ENCODE assay signal across 27 cellular contexts in the genomic region with DNA sequence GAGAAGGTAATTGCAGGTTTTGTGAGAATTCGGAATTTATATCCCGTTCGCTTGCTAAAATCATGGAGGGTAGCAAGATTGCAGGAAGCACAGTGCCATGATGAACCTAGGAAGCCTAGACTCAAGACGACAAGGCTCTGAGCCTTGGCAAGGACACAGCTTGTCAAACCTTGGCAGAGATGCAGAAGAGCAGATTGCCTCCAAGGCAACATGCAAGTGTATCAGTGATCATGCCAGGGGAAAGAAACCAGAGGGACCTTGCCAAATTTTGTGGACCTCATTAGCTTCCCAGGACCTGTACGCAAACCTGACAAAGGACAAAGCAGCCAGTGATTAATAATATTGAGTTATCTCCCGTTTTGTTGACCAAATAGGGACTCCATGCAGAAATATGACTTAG.
A peak's percentile ranks its signal among the peaks of the same experiment; 100 is the strongest.
DNase-seq lines count a peak whose midpoint lies in the region; ATAC-seq and TF ChIP-seq lines count a peak whose summit lies in the region.
"Had no signal": no experiment of that assay in that cellular context is flagged by ENCODE, and none has a peak within 500 bp of the region (broad histone marks: within the 10 kb centered on the region; RNA-seq: fewer than 3 reads in every experiment).

No MANE protein-coding gene starts in this region.

- H3K4me3 Mint-ChIP-seq in GM23338: no peak overlapping the region
- H3K4me3 Mint-ChIP-seq: activated CD4-positive, alpha-beta T cell treated with anti-CD3 and anti-CD28 coated beads for 36 hours; activated naive CD8-positive, alpha-beta T cell treated with anti-CD3 and anti-CD28 coated beads, Interleukin-2, amount 10 ng/mL, durations not matched to agents 7 days and 5 days; nephron progenitor cell; stimulated activated memory B cell treated with anti-CD40 and anti-IgM and Interleukin-4, amounts not matched to agents 10 μg/mL and 1 μg/mL and 100 μg/mL, for 72 hours; T-helper 1 cell treated with Interleukin-12 subunit alpha and Interleukin-12 subunit beta and Interleukin-4 antibody, amounts not matched to agents 30 μg/mL and 1 μg/mL, for 36 hours had no signal

- H3K4me1 ChIP-seq in GM23338 (ENCODE audit: insufficient read depth) (peaks cover 5% of the 10 kb centered on the region; the same call in 1 of the 2 replicates), prostate gland (replicated peaks) (no peaks in the 10 kb centered on the region)
- H3K4me1 ChIP-seq: sigmoid colon, upper lobe of left lung had no signal

- H2AFZ ChIP-seq in GM23338: peak overlapping the region; percentile 84; the same call in 1 of the 2 replicates

- TF ChIP-seq CTCF in GM23338 (conservative IDR thresholded peaks at IDR 0.05; ENCODE audit: low read depth in 2 of 2): no peak
- TF ChIP-seq CTCF in prostate gland (IDR thresholded peaks at IDR 0.05): no peak

- no peak for TF ChIP-seq POLR2A in prostate gland (IDR thresholded peaks at IDR 0.05)

- H3K4me1 Mint-ChIP-seq in GM23338: peaks cover 8% of the 10 kb centered on the region; the same call in 2 of the 3 replicates
- H3K4me1 Mint-ChIP-seq: activated CD4-positive, alpha-beta T cell treated with anti-CD3 and anti-CD28 coated beads for 36 hours; nephron progenitor cell; stimulated activated memory B cell treated with anti-CD40 and anti-IgM and Interleukin-4, amounts not matched to agents 10 μg/mL and 1 μg/mL and 100 μg/mL, for 72 hours had no signal

- H3K9me3 ChIP-seq in prostate gland: no peaks in the 10 kb centered on the region
- H3K9me3 ChIP-seq: ovary, sigmoid colon, upper lobe of left lung had no signal

- H3F3A ChIP-seq in GM23338 (replicated peaks; ENCODE audit: low read depth): no peaks in the 10 kb centered on the region

- H3K27ac ChIP-seq in GM23338 (ENCODE audit: low read depth) (no peak overlapping the region), prostate gland (no peak overlapping the region)
- H3K27ac ChIP-seq: dorsolateral prefrontal cortex, HL-60, ovary, RWPE1, sigmoid colon, SK-N-MC, upper lobe of left lung had no signal

- no peak for ATAC-seq in GM23338
- ATAC-seq in HG02970 (IDR thresholded peaks at IDR 0.05; ENCODE audit: low FRiP score, unreplicated experiment): no peak
- ATAC-seq: activated CD4-positive, alpha-beta T cell treated with anti-CD3 and anti-CD28 coated beads for 36 hours; stimulated activated memory B cell treated with anti-CD40 and anti-IgM and Interleukin-4, amounts not matched to agents 10 μg/mL and 1 μg/mL and 100 μg/mL, for 72 hours had no signal

- H3K36me3 ChIP-seq in GM23338 (ENCODE audit: insufficient read depth): no peaks in the 10 kb centered on the region
- no peaks in the 10 kb centered on the region for H3K36me3 ChIP-seq in prostate gland
- H3K36me3 ChIP-seq: ovary, sigmoid colon, upper lobe of left lung had no signal

- 59% methylated on average over 6 of the region's 6 CpGs for WGBS in prostate gland

- no peaks in the 10 kb centered on the region for H3K9me3 Mint-ChIP-seq in GM23338
- H3K9me3 Mint-ChIP-seq: activated naive CD8-positive, alpha-beta T cell treated with anti-CD3 and anti-CD28 coated beads, Interleukin-2, amount 10 ng/mL, durations not matched to agents 7 days and 5 days; stimulated activated memory B cell treated with anti-CD40 and anti-IgM and Interleukin-4, amounts not matched to agents 10 μg/mL and 1 μg/mL and 100 μg/mL, for 72 hours; T-helper 1 cell treated with Interleukin-12 subunit alpha and Interleukin-12 subunit beta and Interleukin-4 antibody, amounts not matched to agents 30 μg/mL and 1 μg/mL, for 36 hours had no signal

- H3K27me3 Mint-ChIP-seq in GM23338 (ENCODE audit: insufficient read depth, low read depth, poor library complexity): no peaks in the 10 kb centered on the region

- DNase-seq in GM23338 (ENCODE audit: low spot score) (no peak), NCI-H2081 treated with DMSO at 0.1 percent for 48 hours (lab: John Stamatoyannopoulos, UW) (peak; percentile 29), cerebellum (ENCODE audit: low spot score) (peak; percentile 81), prostate gland (ENCODE audit: low spot score) (peak; percentile 17), middle frontal gyrus (ENCODE audit: extremely low spot score, low spot score) (no peak), NCI-H2227 treated with DMSO at 0.1 percent for 48 hours (lab: John Stamatoyannopoulos, UW) (no peak)
- DNase-seq: activated CD4-positive, alpha-beta T cell treated with anti-CD3 and anti-CD28 coated beads for 36 hours; activated gamma-delta T cell; activated naive CD8-positive, alpha-beta T cell treated with anti-CD3 and anti-CD28 coated beads, Interleukin-2, amount 10 ng/mL, durations not matched to agents 7 days and 5 days; central memory CD4-positive, alpha-beta T cell; MV-4-11; NCI-H1694 treated with DMSO at 0.1 percent for 48 hours; NCI-H2171 treated with DMSO at 0.1 percent for 48 hours; NCI-H774; nephron progenitor cell; ovary; sigmoid colon; stimulated activated CD4-positive, alpha-beta T cell treated with anti-CD3 and anti-CD28 coated beads, Interleukin-4, amount 100 ng/mL, for 4 hours; upper lobe of left lung had no signal

- H3K36me3 Mint-ChIP-seq in GM23338 (ENCODE audit: low read depth): no peaks in the 10 kb centered on the region
- H3K36me3 Mint-ChIP-seq: activated naive CD8-positive, alpha-beta T cell treated with anti-CD3 and anti-CD28 coated beads, Interleukin-2, amount 10 ng/mL, durations not matched to agents 7 days and 5 days; stimulated activated memory B cell treated with anti-CD40 and anti-IgM and Interleukin-4, amounts not matched to agents 10 μg/mL and 1 μg/mL and 100 μg/mL, for 72 hours had no signal

- H4K20me1 ChIP-seq in GM23338 (replicated peaks; ENCODE audit: insufficient read depth): no peaks in the 10 kb centered on the region

- H3K79me2 ChIP-seq in GM23338 (replicated peaks; ENCODE audit: insufficient read depth): no peaks in the 10 kb centered on the region

- no peak overlapping the region for H3K27ac Mint-ChIP-seq in GM23338
- H3K27ac Mint-ChIP-seq: activated CD4-positive, alpha-beta T cell treated with anti-CD3 and anti-CD28 coated beads for 36 hours; activated naive CD8-positive, alpha-beta T cell treated with anti-CD3 and anti-CD28 coated beads, Interleukin-2, amount 10 ng/mL, durations not matched to agents 7 days and 5 days; nephron progenitor cell; stimulated activated memory B cell treated with anti-CD40 and anti-IgM and Interleukin-4, amounts not matched to agents 10 μg/mL and 1 μg/mL and 100 μg/mL, for 72 hours; T-helper 1 cell treated with Interleukin-12 subunit alpha and Interleukin-12 subunit beta and Interleukin-4 antibody, amounts not matched to agents 30 μg/mL and 1 μg/mL, for 36 hours had no signal

- intact Hi-C loops in prostate gland (cut with DNase I): no loop called here

- no peak overlapping the region for H3K4me3 ChIP-seq in GM23338
- no peak overlapping the region for H3K4me3 ChIP-seq in prostate gland
- H3K4me3 ChIP-seq: lung, ovary, sigmoid colon, SK-N-MC, upper lobe of left lung had no signal

- H3K4me2 ChIP-seq in GM23338: no peak overlapping the region

- no peaks in the 10 kb centered on the region for H3K27me3 ChIP-seq in GM23338 (ENCODE audit: insufficient read depth)
- no peaks in the 10 kb centered on the region for H3K27me3 ChIP-seq in prostate gland (replicated peaks; ENCODE audit: insufficient read depth)
- H3K27me3 ChIP-seq: dorsolateral prefrontal cortex, ovary, sigmoid colon, upper lobe of left lung had no signal

- peaks cover 2% of the 10 kb centered on the region; the same call in 1 of the 2 replicates for H3K9me2 ChIP-seq in GM23338 (ENCODE audit: insufficient read depth)

Comparison
In these comparisons a context has a peak if more than half of its experiments do, and no peak if none do; other contexts are left out.
1. DNase-seq: peak in NCI-H2081 treated with DMSO at 0.1 percent for 48 hours (single experiment), cerebellum (single experiment) and prostate gland (single experiment); none in GM23338 (single experiment), middle frontal gyrus (single experiment) and NCI-H2227 treated with DMSO at 0.1 percent for 48 hours (single experiment).